In the genomic region with DNA sequence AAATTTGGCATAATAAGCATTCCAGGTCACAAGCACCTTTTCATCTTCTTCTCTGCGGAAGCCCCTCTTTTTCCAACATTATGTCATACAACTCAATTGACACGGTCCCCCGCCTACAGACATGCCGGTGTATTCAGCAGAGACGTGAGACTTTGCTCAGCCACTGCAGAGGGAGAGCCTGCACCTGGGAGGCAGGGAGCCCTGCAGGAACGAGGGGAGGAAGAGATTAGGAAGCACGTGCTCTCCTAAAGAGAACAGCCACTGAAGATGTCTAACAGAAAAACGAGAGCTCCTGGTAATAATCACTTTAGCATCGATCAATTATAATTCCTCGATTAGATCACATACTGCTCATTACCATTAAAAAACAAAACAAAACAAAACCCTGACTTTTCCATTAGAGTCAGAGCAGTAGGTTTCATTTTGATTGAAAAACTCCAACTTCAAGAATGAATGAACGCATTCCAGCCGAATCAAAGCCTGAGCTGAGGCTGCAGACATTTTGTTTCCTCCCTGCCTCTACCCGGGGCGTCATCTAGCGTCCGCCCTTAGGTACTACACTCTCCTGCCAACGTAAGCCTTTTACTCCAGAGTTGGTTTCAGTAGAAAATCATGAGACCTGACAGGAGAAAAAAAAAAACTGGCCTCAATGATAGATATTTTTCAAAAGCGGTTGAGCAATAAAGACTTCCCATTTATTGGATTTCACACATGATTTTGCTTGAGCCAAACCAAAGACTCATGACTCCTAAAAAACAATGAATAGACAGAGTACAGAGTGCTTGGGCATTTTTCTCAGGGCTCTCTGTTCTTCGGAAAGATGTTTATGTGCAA, we compare ENCODE assay signal across 8 cellular contexts.
DNase-seq lines count a peak whose midpoint lies in the region; ATAC-seq and TF ChIP-seq lines count a peak whose summit lies in the region.

No MANE protein-coding gene starts in this region.

- H2AFZ ChIP-seq in MM.1S (ENCODE audit: low read length): peak overlapping the region; percentile 53

- intact Hi-C loops in ovary (cut with DNase I) (loop anchor here in 3 of 4 donors (5.0 to 10.0 kb wide), 6 partner anchors 258 to 932 kb away; a partner anchor contains a TSS), testis (cut with DNase I; ENCODE audit: low total_unique reads) (loop anchor here (10.0 kb wide), 2 partner anchors 338 to 608 kb away; no protein-coding TSS in a partner anchor)

- no peak for TF ChIP-seq POLR2A in gastroesophageal sphincter (IDR thresholded peaks at IDR 0.05)
- no peak for TF ChIP-seq POLR2A in ovary (IDR thresholded peaks at IDR 0.05)
- no peak for TF ChIP-seq POLR2A in testis (IDR thresholded peaks at IDR 0.05)

- H3K4me1 ChIP-seq in MM.1S (ENCODE audit: low read length) (no peaks in the 10 kb centered on the region), gastroesophageal sphincter (peaks cover 0 to 36% (median 3%) of the 10 kb centered on the region in 3 donors), ovary (ENCODE audit: insufficient read depth) (peaks cover 2% of the 10 kb centered on the region), testis (peaks cover 19% of the 10 kb centered on the region)

- H3K27me3 ChIP-seq in BJ (ENCODE audit: control insufficient read depth, insufficient read depth, low read length): no peaks in the 10 kb centered on the region
- no peaks in the 10 kb centered on the region for H3K27me3 ChIP-seq in MM.1S (replicated peaks; ENCODE audit: insufficient read depth, low read length)
- H3K27me3 ChIP-seq in gastroesophageal sphincter: no peaks in the 10 kb centered on the region
- no peaks in the 10 kb centered on the region for H3K27me3 ChIP-seq in ovary
- no peaks in the 10 kb centered on the region for H3K27me3 ChIP-seq in testis

- H3K4me3 ChIP-seq in BJ (ENCODE audit: low read depth, low read length) (no peak overlapping the region), MM.1S (ENCODE audit: low read length) (peak overlapping the region; percentile 46), gastroesophageal sphincter (no peak overlapping the region), ovary (no peak overlapping the region), testis (peak overlapping the region in 1 of 2 donors; percentile 3)

- CTCF ChIA-PET in BJ (lab: Yijun Ruan, JAX): interaction anchor here (0.6 to 6.1 kb wide), 34 partner anchors 8 to 605 kb away, joined by 3 to 103 read pairs (median 4); a partner anchor contains a TSS

- no peak overlapping the region for H3K9ac ChIP-seq in MM.1S (ENCODE audit: low read length)

- H4K20me1 ChIP-seq in MM.1S (ENCODE audit: insufficient read depth, low read length): no peaks in the 10 kb centered on the region

- H3K9me3 ChIP-seq in MM.1S (replicated peaks; ENCODE audit: insufficient read depth, low read length) (no peaks in the 10 kb centered on the region), gastroesophageal sphincter (no peaks in the 10 kb centered on the region), ovary (no peaks in the 10 kb centered on the region), testis (no peaks in the 10 kb centered on the region)

- H3K79me2 ChIP-seq in MM.1S (ENCODE audit: low read length): no peaks in the 10 kb centered on the region

- WGBS in gastroesophageal sphincter (ENCODE audit: low coverage in 1 of 2), 2 donors: 11 to 15% methylated on average over 12 to 13 of the region's 19 CpGs
- 7 to 14% (median 7%) methylated on average over 19 of the region's 19 CpGs for WGBS in ovary, 3 donors
- WGBS in testis, 2 donors: 16 to 17% methylated on average over 19 of the region's 19 CpGs

- H3F3A ChIP-seq in MM.1S (ENCODE audit: insufficient read depth, low read length): no peaks in the 10 kb centered on the region

- H3K36me3 ChIP-seq in BJ (ENCODE audit: control insufficient read depth, insufficient read depth, low read length) (no peaks in the 10 kb centered on the region; the same call in 1 of the 2 replicates), MM.1S (replicated peaks; ENCODE audit: insufficient read depth, low read length) (no peaks in the 10 kb centered on the region), gastroesophageal sphincter (no peaks in the 10 kb centered on the region), ovary (no peaks in the 10 kb centered on the region), testis (ENCODE audit: low read depth, missing control alignments) (no peaks in the 10 kb centered on the region)

- H3K27ac ChIP-seq in MM.1S (ENCODE audit: low read length): no peak overlapping the region
- peak overlapping the region in 2 of 4 donors; percentile 68 for H3K27ac ChIP-seq in gastroesophageal sphincter
- H3K27ac ChIP-seq in ovary: no peak overlapping the region
- H3K27ac ChIP-seq in testis: peak overlapping the region in 1 of 2 donors; percentile 62

- ATAC-seq in GM19372 (IDR thresholded peaks at IDR 0.05; ENCODE audit: low read depth, unreplicated experiment) (peak; percentile 51), gastroesophageal sphincter (peak; percentile 81)

- POLR2A ChIA-PET in BJ (lab: Charles Lee): no interaction called here

- H3K9me2 ChIP-seq in MM.1S (replicated peaks; ENCODE audit: insufficient read depth, low read length): no peaks in the 10 kb centered on the region

- DNase-seq in BJ (ENCODE audit: low read depth) (peak; percentile 84), MM.1S (peak; percentile 56), SK-MEL-5 (ENCODE audit: low read depth, low spot score) (peak; percentile 99), ovary (peak; percentile 67 to 84 (median 82)), testis (peak; percentile 83)
- peak; percentile 83 for DNase-seq in activated naive CD4-positive, alpha-beta T cell treated with Interleukin-2 at 50 U/mL for 16 hours

- TF ChIP-seq CTCF in BJ (IDR thresholded peaks at IDR 0.05; ENCODE audit: insufficient read depth, low read depth, low read length): peak; percentile 99
- peak; percentile 84 for TF ChIP-seq CTCF in MM.1S (IDR thresholded peaks at IDR 0.05; ENCODE audit: low read length)
- peak; percentile 97 to 100 (median 98) for TF ChIP-seq CTCF in gastroesophageal sphincter (IDR thresholded peaks at IDR 0.05)
- peak; percentile 80 to 95 (median 82) for TF ChIP-seq CTCF in ovary (IDR thresholded peaks at IDR 0.05)
- TF ChIP-seq CTCF in testis (IDR thresholded peaks at IDR 0.05): peak; percentile 94 to 99 (median 98)

- in situ Hi-C loops in SK-MEL-5 (cut with HindIII; ENCODE audit: low pct_unique_long_range_greater_than_20kb, low sequenced_read_pairs): loop anchor here (25.0 kb wide), 1 partner anchor 276 kb away; no protein-coding TSS in a partner anchor

- no peak for TF ChIP-seq EP300 in gastroesophageal sphincter (IDR thresholded peaks at IDR 0.05)
- no peak for TF ChIP-seq EP300 in ovary (IDR thresholded peaks at IDR 0.05)

- H3K4me2 ChIP-seq in MM.1S (ENCODE audit: low read depth, low read length): peak overlapping the region; percentile 78
